Comparison of ENCODE assay signal across 27 cellular contexts in the genomic region with DNA sequence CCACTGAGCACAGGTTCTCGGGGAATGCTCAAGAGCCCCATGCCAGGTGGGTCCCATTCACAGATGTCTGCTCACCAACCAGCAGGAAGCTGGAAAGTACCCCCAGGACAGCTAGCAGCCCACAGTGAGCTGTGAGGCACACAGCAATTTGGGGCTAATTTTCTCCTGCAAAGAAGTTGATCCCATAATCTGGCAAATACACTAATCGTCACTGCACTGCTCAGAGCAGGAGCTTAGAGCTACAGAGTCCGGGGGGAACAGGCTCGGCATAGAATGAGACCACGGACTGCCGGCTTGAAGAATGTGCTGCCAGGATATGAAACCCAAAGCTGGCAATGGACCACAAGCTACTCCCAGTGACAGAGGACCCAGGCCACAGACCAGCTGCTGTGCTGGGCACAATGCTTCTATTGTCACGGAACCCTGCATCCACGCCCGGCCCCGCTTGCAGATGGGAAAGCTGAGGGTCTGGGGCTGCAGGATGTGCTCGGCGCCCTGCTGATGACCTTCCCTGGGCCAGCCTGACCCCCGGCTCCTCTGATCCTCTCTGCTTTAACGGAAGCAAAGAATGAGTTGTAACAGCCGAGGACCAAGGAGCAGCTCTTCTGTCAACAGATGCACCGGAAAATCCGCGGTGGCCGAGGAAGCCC.
DNase-seq lines count a peak whose midpoint lies in the region; ATAC-seq and TF ChIP-seq lines count a peak whose summit lies in the region.
"Had no signal": no experiment of that assay in that cellular context is flagged by ENCODE, and none has a peak within 500 bp of the region (broad histone marks: within the 10 kb centered on the region; RNA-seq: fewer than 3 reads in every experiment).

No MANE protein-coding gene starts in this region.

- CTCF ChIA-PET in activated CD4-positive, alpha-beta T cell treated with anti-CD3 and anti-CD28 coated beads for 36 hours (lab: Charles Lee): no interaction called here
- CTCF ChIA-PET in CD8-positive, alpha-beta memory T cell (lab: Charles Lee): no interaction called here

- H3K9me3 ChIP-seq in WERI-Rb-1 (ENCODE audit: severe bottlenecking) (no peaks in the 10 kb centered on the region), neural progenitor cell (ENCODE audit: low read depth) (no peaks in the 10 kb centered on the region)
- H3K9me3 ChIP-seq in CD8-positive, alpha-beta memory T cell (ENCODE audit: low read length): no peaks in the 10 kb centered on the region
- H3K9me3 ChIP-seq: HAP-1 had no signal

- DNase-seq in D341Med (ENCODE audit: low spot score) (peak; percentile 51), WERI-Rb-1 (peak; percentile 77), foreskin melanocyte (peak; percentile 46), neural progenitor cell (ENCODE audit: low spot score) (peak; percentile 59), GM03348 (ENCODE audit: low spot score) (no peak)
- DNase-seq in activated CD4-positive, alpha-beta T cell treated with anti-CD3 and anti-CD28 coated beads for 36 hours: no peak
- DNase-seq in CD8-positive, alpha-beta memory T cell: no peak
- DNase-seq: activated CD4-positive, alpha-beta memory T cell treated with anti-CD3 and anti-CD28 coated beads for 36 hours; activated CD8-positive, alpha-beta memory T cell treated with anti-CD3 and anti-CD28 coated beads, Interleukin-2, amount 50 U/mL, for 48 hours; AML-193; DMS79; foreskin keratinocyte; GF-D8; NCI-H1092 treated with DMSO at 0.1 percent for 48 hours; NCI-H187 treated with DMSO at 0.1 percent for 48 hours; NCI-H226; PC-3; SHP77 treated with DMSO at 0.1 percent for 48 hours; stimulated activated CD4-positive, alpha-beta T cell treated with anti-CD3 and anti-CD28 coated beads, Interleukin-1b, Interleukin-23, amount 100 ng/mL, for 48 hours; SW 1271 had no signal

- no peak overlapping the region for H3K9ac ChIP-seq in neural progenitor cell

- no peaks in the 10 kb centered on the region for H3K36me3 Mint-ChIP-seq in neural progenitor cell
- H3K36me3 Mint-ChIP-seq in activated CD4-positive, alpha-beta T cell treated with anti-CD3 and anti-CD28 coated beads for 36 hours (ENCODE audit: low read depth): no peaks in the 10 kb centered on the region
- H3K36me3 Mint-ChIP-seq in CD8-positive, alpha-beta memory T cell: no peaks in the 10 kb centered on the region
- H3K36me3 Mint-ChIP-seq: activated CD4-positive, alpha-beta memory T cell treated with anti-CD3 and anti-CD28 coated beads for 36 hours; activated naive CD4-positive, alpha-beta T cell treated with anti-CD3 and anti-CD28 coated beads, Interleukin-2, amount 50 U/mL, for 72 hours had no signal

- no peak for ATAC-seq in activated CD4-positive, alpha-beta T cell treated with anti-CD3 and anti-CD28 coated beads for 36 hours
- no peak for ATAC-seq in GM21360 (IDR thresholded peaks at IDR 0.05; ENCODE audit: unreplicated experiment)
- ATAC-seq: activated naive CD4-positive, alpha-beta T cell treated with anti-CD3 and anti-CD28 coated beads, Interleukin-2, amount 50 U/mL, for 72 hours; foreskin keratinocyte; PC-3 had no signal

- H3K27me3 ChIP-seq in WERI-Rb-1 (ENCODE audit: insufficient read depth, low read depth, severe bottlenecking): no peaks in the 10 kb centered on the region
- H3K27me3 ChIP-seq in neural progenitor cell: no peaks in the 10 kb centered on the region
- H3K27me3 ChIP-seq in CD8-positive, alpha-beta memory T cell (ENCODE audit: insufficient read depth, low read length, poor library complexity, severe bottlenecking): no peaks in the 10 kb centered on the region
- H3K27me3 ChIP-seq: foreskin keratinocyte, hepatocyte had no signal

- peak overlapping the region; percentile 14 for H3K4me2 ChIP-seq in neural progenitor cell
- H3K4me2 ChIP-seq: hepatocyte had no signal

- H3F3A ChIP-seq in neural progenitor cell (ENCODE audit: low read depth): peaks cover 46% of the 10 kb centered on the region

- H3K79me2 ChIP-seq in neural progenitor cell (ENCODE audit: low read depth): no peaks in the 10 kb centered on the region
- H3K79me2 ChIP-seq: hepatocyte had no signal

- peaks cover 40% of the 10 kb centered on the region for H3K4me1 Mint-ChIP-seq in neural progenitor cell
- no peaks in the 10 kb centered on the region for H3K4me1 Mint-ChIP-seq in activated CD4-positive, alpha-beta T cell treated with anti-CD3 and anti-CD28 coated beads for 36 hours
- no peaks in the 10 kb centered on the region for H3K4me1 Mint-ChIP-seq in CD8-positive, alpha-beta memory T cell

- H3K4me3 ChIP-seq in WERI-Rb-1 (ENCODE audit: low read depth, low read length) (peak overlapping the region; percentile 27), neural progenitor cell (no peak overlapping the region)
- H3K4me3 ChIP-seq in CD8-positive, alpha-beta memory T cell (ENCODE audit: low read length): no peak overlapping the region
- H3K4me3 ChIP-seq: HAP-1, hepatocyte, skin epidermis had no signal

- H3K9me3 Mint-ChIP-seq in neural progenitor cell: no peaks in the 10 kb centered on the region
- H3K9me3 Mint-ChIP-seq in activated CD4-positive, alpha-beta T cell treated with anti-CD3 and anti-CD28 coated beads for 36 hours (ENCODE audit: low read depth): no peaks in the 10 kb centered on the region
- no peaks in the 10 kb centered on the region for H3K9me3 Mint-ChIP-seq in CD8-positive, alpha-beta memory T cell
- H3K9me3 Mint-ChIP-seq: activated CD4-positive, alpha-beta memory T cell treated with anti-CD3 and anti-CD28 coated beads for 36 hours; activated naive CD4-positive, alpha-beta T cell treated with anti-CD3 and anti-CD28 coated beads, Interleukin-2, amount 50 U/mL, for 72 hours; activated T-helper 2 cell treated with anti-CD3 and anti-CD28 coated beads, Interferon-gamma antibody, Interleukin-2, Interleukin-4, amounts not matched to agents 10 μg/mL and 5 μg/mL and 100 μg/mL, durations not matched to agents 14 hours and 24 hours and 36 hours had no signal

- TF ChIP-seq CTCF in WERI-Rb-1 (IDR thresholded peaks at IDR 0.05; ENCODE audit: low read depth, low read length) (no peak), neural progenitor cell (IDR thresholded peaks at IDR 0.05) (no peak)

- H3K27ac ChIP-seq in WERI-Rb-1 (peak overlapping the region; percentile 64), neural progenitor cell (no peak overlapping the region)
- no peak overlapping the region for H3K27ac ChIP-seq in CD8-positive, alpha-beta memory T cell (ENCODE audit: low read depth, low read length)
- H3K27ac ChIP-seq: foreskin keratinocyte, hepatocyte, HL-60, skin epidermis had no signal

- H2AFZ ChIP-seq in neural progenitor cell (replicated peaks): no peak overlapping the region
- H2AFZ ChIP-seq: hepatocyte had no signal

- intact Hi-C loops in activated CD4-positive, alpha-beta T cell treated with anti-CD3 and anti-CD28 coated beads for 36 hours (cut with DNase I, micrococcal nuclease): no loop called here

- peak overlapping the region; percentile 53 for H3K27ac Mint-ChIP-seq in neural progenitor cell
- H3K27ac Mint-ChIP-seq in activated CD4-positive, alpha-beta T cell treated with anti-CD3 and anti-CD28 coated beads for 36 hours: no peak overlapping the region
- H3K27ac Mint-ChIP-seq in CD8-positive, alpha-beta memory T cell: no peak overlapping the region
- H3K27ac Mint-ChIP-seq: activated CD4-positive, alpha-beta memory T cell treated with anti-CD3 and anti-CD28 coated beads for 36 hours; activated naive CD4-positive, alpha-beta T cell treated with anti-CD3 and anti-CD28 coated beads, Interleukin-2, amount 50 U/mL, for 72 hours; activated T-helper 2 cell treated with anti-CD3 and anti-CD28 coated beads, Interferon-gamma antibody, Interleukin-2, Interleukin-4, amounts not matched to agents 10 μg/mL and 5 μg/mL and 100 μg/mL, durations not matched to agents 14 hours and 24 hours and 36 hours had no signal

- peaks cover 34% of the 10 kb centered on the region for H3K4me1 ChIP-seq in neural progenitor cell
- no peaks in the 10 kb centered on the region for H3K4me1 ChIP-seq in CD8-positive, alpha-beta memory T cell (ENCODE audit: insufficient read depth, low read length)
- H3K4me1 ChIP-seq: foreskin keratinocyte, HAP-1 had no signal

- H3K36me3 ChIP-seq in WERI-Rb-1: no peaks in the 10 kb centered on the region
- H3K36me3 ChIP-seq in neural progenitor cell: no peaks in the 10 kb centered on the region
- no peaks in the 10 kb centered on the region for H3K36me3 ChIP-seq in CD8-positive, alpha-beta memory T cell (ENCODE audit: insufficient read depth, low read length)
- H3K36me3 ChIP-seq: HAP-1 had no signal

- H4K20me1 ChIP-seq in neural progenitor cell (ENCODE audit: low read depth): peaks cover 22% of the 10 kb centered on the region

- POLR2A ChIA-PET in activated CD4-positive, alpha-beta T cell treated with anti-CD3 and anti-CD28 coated beads for 36 hours (lab: Charles Lee): interaction anchor here (0.6 kb wide), 1 partner anchor 638 kb away, joined by 4 read pairs; no protein-coding TSS in a partner anchor
- POLR2A ChIA-PET in CD8-positive, alpha-beta memory T cell (lab: Charles Lee): no interaction called here

- no peak overlapping the region for H3K4me3 Mint-ChIP-seq in neural progenitor cell
- no peak overlapping the region for H3K4me3 Mint-ChIP-seq in activated CD4-positive, alpha-beta T cell treated with anti-CD3 and anti-CD28 coated beads for 36 hours
- H3K4me3 Mint-ChIP-seq in CD8-positive, alpha-beta memory T cell: no peak overlapping the region
- H3K4me3 Mint-ChIP-seq: activated CD4-positive, alpha-beta memory T cell treated with anti-CD3 and anti-CD28 coated beads for 36 hours had no signal

- peaks cover 3% of the 10 kb centered on the region for H3K27me3 Mint-ChIP-seq in neural progenitor cell (ENCODE audit: insufficient read depth, low read depth)
- H3K27me3 Mint-ChIP-seq in activated CD4-positive, alpha-beta T cell treated with anti-CD3 and anti-CD28 coated beads for 36 hours: peaks cover 4% of the 10 kb centered on the region
- peaks cover 8 to 17% of the 10 kb centered on the region in 2 donors for H3K27me3 Mint-ChIP-seq in CD8-positive, alpha-beta memory T cell
- H3K27me3 Mint-ChIP-seq: activated CD4-positive, alpha-beta memory T cell treated with anti-CD3 and anti-CD28 coated beads for 36 hours had no signal

Comparison
In these comparisons a context has a peak if more than half of its experiments do, and no peak if none do; other contexts are left out.
1. DNase-seq: peak in D341Med (single experiment), WERI-Rb-1 (single experiment), foreskin melanocyte (single experiment) and neural progenitor cell (single experiment); none in activated CD4-positive, alpha-beta T cell treated with anti-CD3 and anti-CD28 coated beads for 36 hours (single experiment), CD8-positive, alpha-beta memory T cell (0 of 5) and GM03348 (single experiment).